Comparison of ENCODE assay signal across 8 cellular contexts in the genomic region with DNA sequence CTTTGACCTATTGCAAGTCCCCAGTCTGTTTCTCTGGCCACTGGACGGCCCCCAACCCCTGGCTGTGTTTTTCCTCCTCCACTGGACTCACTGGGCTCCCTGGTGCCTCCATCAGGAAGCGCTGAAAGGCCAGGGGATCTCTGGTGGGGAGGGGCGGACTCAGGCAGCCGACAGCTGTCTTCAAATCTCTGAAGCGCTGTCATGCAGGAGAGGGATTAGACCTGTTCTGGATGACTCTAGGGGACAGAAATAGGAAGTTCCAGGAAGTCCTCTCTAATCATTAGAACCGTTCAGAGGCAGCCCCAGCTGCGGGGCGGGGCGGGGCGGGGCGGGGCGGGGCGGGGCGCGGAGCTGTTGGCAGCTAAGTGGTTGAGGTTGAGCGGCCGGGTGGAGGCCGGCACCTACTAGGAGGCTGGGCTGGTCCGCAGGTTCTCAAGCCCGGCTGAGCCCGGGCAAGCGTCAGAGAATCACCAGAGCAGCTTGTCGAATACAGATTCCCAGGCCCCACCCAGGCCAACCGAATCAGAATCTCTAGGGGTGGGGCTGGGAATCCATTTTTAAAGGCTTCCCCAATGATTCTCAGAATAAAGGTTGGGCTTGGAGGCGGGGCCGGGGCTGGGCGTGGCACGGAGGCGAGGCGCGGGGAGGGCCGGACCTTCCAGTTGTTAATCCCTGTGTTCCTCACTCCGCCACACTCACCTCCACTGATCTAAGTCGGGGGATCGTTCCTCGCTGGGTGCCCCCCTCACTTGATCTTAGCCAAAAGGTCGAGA. TPM values are rescaled to one million over a fixed set of nuclear protein-coding genes. Genes with fewer than 3 reads are reported as not detected.
DNase-seq lines count a peak whose midpoint lies in the region; ATAC-seq and TF ChIP-seq lines count a peak whose summit lies in the region.

No MANE protein-coding gene starts in this region.

- H3K27ac ChIP-seq in 22Rv1, result peak overlapping the region; percentile 62

- peak overlapping the region; percentile 80 for H3K4me3 Mint-ChIP-seq in activated CD4-positive, alpha-beta T cell treated with anti-CD3 and anti-CD28 coated beads, Interleukin-2, amount 10 ng/mL, durations not matched to agents 24 days and 14 days
- H3K4me3 Mint-ChIP-seq in effector memory CD8-positive, alpha-beta T cell, result peak overlapping the region; percentile 67 to 71

- H3K36me3 Mint-ChIP-seq in activated CD4-positive, alpha-beta T cell treated with anti-CD3 and anti-CD28 coated beads, Interleukin-2, amount 10 ng/mL, durations not matched to agents 24 days and 14 days (ENCODE audit: low read depth), result peaks cover 2% of the 10 kb centered on the region
- H3K36me3 Mint-ChIP-seq in effector memory CD8-positive, alpha-beta T cell (ENCODE audit: insufficient read depth), result peaks cover 19% of the 10 kb centered on the region

- peak; percentile 69 for ATAC-seq in HG03066 (IDR thresholded peaks at IDR 0.05; ENCODE audit: low read depth, unreplicated experiment)
- peak; percentile 57 for ATAC-seq in effector memory CD8-positive, alpha-beta T cell (replicated peaks)

- TF ChIP-seq POLR2A in GM18526 (IDR thresholded peaks at IDR 0.05; ENCODE audit: extremely low read depth, insufficient read length), result peak; percentile 52

- no peak overlapping the region for H3K27ac Mint-ChIP-seq in activated CD4-positive, alpha-beta T cell treated with anti-CD3 and anti-CD28 coated beads, Interleukin-2, amount 10 ng/mL, durations not matched to agents 24 days and 14 days
- H3K27ac Mint-ChIP-seq in effector memory CD8-positive, alpha-beta T cell, result peak overlapping the region in 1 of 2 donors; percentile 54

- DNase-seq in NCI-H226, result peak; percentile 85
- peak; percentile 93 for DNase-seq in activated CD4-positive, alpha-beta T cell treated with anti-CD3 and anti-CD28 coated beads, Interleukin-2, amount 10 ng/mL, durations not matched to agents 24 days and 14 days
- DNase-seq in effector memory CD8-positive, alpha-beta T cell, result peak; percentile 36 to 45 (median 44)
- DNase-seq in mesenteric fat pad (ENCODE audit: low spot score), result peak; percentile 93
- peak; percentile 63 for DNase-seq in stimulated activated CD8-positive, alpha-beta memory T cell treated with anti-CD3 and anti-CD28 coated beads, Interleukin-7, amount 100 ng/mL, for 24 hours (ENCODE audit: low read depth)

- intact Hi-C loops in activated CD4-positive, alpha-beta T cell treated with anti-CD3 and anti-CD28 coated beads, Interleukin-2, amount 10 ng/mL, durations not matched to agents 24 days and 14 days (cut with micrococcal nuclease), result loop anchor here (1.0 to 2.0 kb wide), 3 partner anchors 11 to 44 kb away; partner anchors contain the start of gene PHLDA3

- no peaks in the 10 kb centered on the region for H3K9me3 Mint-ChIP-seq in activated CD4-positive, alpha-beta T cell treated with anti-CD3 and anti-CD28 coated beads, Interleukin-2, amount 10 ng/mL, durations not matched to agents 24 days and 14 days
- no peaks in the 10 kb centered on the region for H3K9me3 Mint-ChIP-seq in effector memory CD8-positive, alpha-beta T cell

- H3K4me1 Mint-ChIP-seq in activated CD4-positive, alpha-beta T cell treated with anti-CD3 and anti-CD28 coated beads, Interleukin-2, amount 10 ng/mL, durations not matched to agents 24 days and 14 days, result peaks cover 24% of the 10 kb centered on the region
- peaks cover 7 to 19% of the 10 kb centered on the region in 2 donors for H3K4me1 Mint-ChIP-seq in effector memory CD8-positive, alpha-beta T cell (ENCODE audit: low read depth in 2 of 2)

- peaks cover 24% of the 10 kb centered on the region for H3K27me3 Mint-ChIP-seq in activated CD4-positive, alpha-beta T cell treated with anti-CD3 and anti-CD28 coated beads, Interleukin-2, amount 10 ng/mL, durations not matched to agents 24 days and 14 days
- H3K27me3 Mint-ChIP-seq in effector memory CD8-positive, alpha-beta T cell, result peaks cover 24 to 34% of the 10 kb centered on the region in 2 donors

- 0 out of 2 replicates have a peak, but pooled peaks have one; percentile 11 for TF ChIP-seq CTCF in 22Rv1 (IDR thresholded peaks at IDR 0.05)

RNA-seq across cellular contexts. Expression of gene PHLDA3, which starts 11.4 kb away (rescaled TPM):
- 11.7 and 12.0 TPM in 2 replicates for total RNA-seq in activated CD4-positive, alpha-beta T cell treated with anti-CD3 and anti-CD28 coated beads, Interleukin-2, amount 10 ng/mL, durations not matched to agents 24 days and 14 days
- 358 TPM for total RNA-seq in mesenteric fat pad

RNA-seq across cellular contexts. Expression of gene CSRP1, which starts 26.5 kb away (rescaled TPM):
- total RNA-seq in activated CD4-positive, alpha-beta T cell treated with anti-CD3 and anti-CD28 coated beads, Interleukin-2, amount 10 ng/mL, durations not matched to agents 24 days and 14 days, result 59.0 and 60.6 TPM in 2 replicates
- 151 TPM for total RNA-seq in mesenteric fat pad

RNA-seq across cellular contexts. Expression of gene NAV1, which starts 58.5 kb away (rescaled TPM):
- total RNA-seq in activated CD4-positive, alpha-beta T cell treated with anti-CD3 and anti-CD28 coated beads, Interleukin-2, amount 10 ng/mL, durations not matched to agents 24 days and 14 days, result 0.40 and 1.1 TPM in 2 replicates
- 133 TPM for total RNA-seq in mesenteric fat pad

RNA-seq across cellular contexts. Expression of gene TNNI1, which starts 58.9 kb away (rescaled TPM):
- total RNA-seq in activated CD4-positive, alpha-beta T cell treated with anti-CD3 and anti-CD28 coated beads, Interleukin-2, amount 10 ng/mL, durations not matched to agents 24 days and 14 days, result not detected in 2 replicates
- not detected for total RNA-seq in mesenteric fat pad

Comparison
In these comparisons a context has a peak if more than half of its experiments do, and no peak if none do; other contexts are left out.
1. Peak in every context shown above with its lines: DNase-seq, ATAC-seq and H3K27ac ChIP-seq.
2. RNA of gene PHLDA3, which starts 11.4 kb away (total RNA-seq): 358 TPM in mesenteric fat pad (single experiment); 11.7 to 12.0 TPM in activated CD4-positive, alpha-beta T cell treated with anti-CD3 and anti-CD28 coated beads, Interleukin-2, amount 10 ng/mL, durations not matched to agents 24 days and 14 days; every median in the first group is over 10 times any median in the second.
3. RNA of gene NAV1, which starts 58.5 kb away (total RNA-seq): 133 TPM in mesenteric fat pad (single experiment); 0.40 to 1.1 TPM in activated CD4-positive, alpha-beta T cell treated with anti-CD3 and anti-CD28 coated beads, Interleukin-2, amount 10 ng/mL, durations not matched to agents 24 days and 14 days; every median in the first group is over 10 times any median in the second.